Comparison of ENCODE assay signal across 14 cellular contexts in genomic region chr20:19880256-19881079, GRCh38.
DNase-seq lines count a peak whose midpoint lies in the region; ATAC-seq, FAIRE-seq and TF ChIP-seq lines count a peak whose summit lies in the region.
"Had no signal": no experiment of that assay in that cellular context is flagged by ENCODE, and none has a peak within 500 bp of the region (broad histone marks: within the 10 kb centered on the region; RNA-seq: fewer than 3 reads in every experiment).

No MANE protein-coding gene starts in this region.

- H3K4me2 ChIP-seq in A549, result peak overlapping the region; percentile 69

- H3K36me3 ChIP-seq in kidney epithelial cell (ENCODE audit: control insufficient read depth, insufficient read depth, low read length) (no peaks in the 10 kb centered on the region), testis (ENCODE audit: low read depth, missing control alignments) (no peaks in the 10 kb centered on the region)
- H3K36me3 ChIP-seq: thoracic aorta had no signal

- peak; percentile 52 to 72; a peak in 3 of 5 replicates for TF ChIP-seq EP300 in A549 (IDR thresholded peaks at IDR 0.05)

- no peak for TF ChIP-seq POLR2A in A549 (IDR thresholded peaks at IDR 0.05; ENCODE audit: low read length)
- TF ChIP-seq POLR2A in testis (IDR thresholded peaks at IDR 0.05), result no peak

- under 1% methylated on average over 10 of the region's 10 CpGs for WGBS in A549 (ENCODE audit: missing lambda C conversion rate)
- WGBS in testis, 2 donors, result 89 to 94% methylated on average over 10 of the region's 10 CpGs

- ATAC-seq in A549, result peak; percentile 83 to 87
- ATAC-seq in HG02588 (IDR thresholded peaks at IDR 0.05; ENCODE audit: unreplicated experiment), result no peak
- ATAC-seq: sciatic nerve had no signal

- DNase-seq in A549 (ENCODE audit: low read depth in 1 of 2, low spot score in 1 of 2), result peak; percentile 88 to 97
- DNase-seq in HT-29 (ENCODE audit: low spot score), result peak; percentile 84
- peak; percentile 96 for DNase-seq in amniotic epithelial cell (ENCODE audit: low read depth)
- peak; percentile 74 for DNase-seq in kidney epithelial cell (ENCODE audit: low read depth)
- no peak for DNase-seq in testis
- no peak for DNase-seq in putamen (ENCODE audit: low spot score)
- DNase-seq in activated T-cell treated with anti-CD3 and anti-CD28 coated beads, Interleukin-2, amount 50 U/mL, for 48 hours, result no peak
- DNase-seq: activated naive CD8-positive, alpha-beta T cell treated with anti-CD3 and anti-CD28 coated beads, Interleukin-2, amount 10 ng/mL, durations not matched to agents 7 days and 5 days; effector CD8-positive, alpha-beta T cell; KBM-7; NCI-H2081 had no signal

- intact Hi-C loops in testis (cut with DNase I; ENCODE audit: low total_unique reads), result no loop called here

- CTCF ChIA-PET in A549 (lab: Yijun Ruan, JAX), result interaction anchor here (0.6 to 3.9 kb wide), 9 partner anchors 50 to 126 kb away, joined by 3 to 20 read pairs (median 3); no protein-coding TSS in a partner anchor

- H3K4me3 ChIP-seq in A549, result no peak overlapping the region
- no peak overlapping the region for H3K4me3 ChIP-seq in kidney epithelial cell (ENCODE audit: low read depth, low read length)
- H3K4me3 ChIP-seq in testis, result no peak overlapping the region
- H3K4me3 ChIP-seq: thoracic aorta had no signal

- POLR2A ChIA-PET in A549 (lab: Yijun Ruan, JAX), result interaction anchor here (0.8 to 1.2 kb wide), 5 partner anchors 22 to 97 kb away, joined by 3 to 5 read pairs (median 4); no protein-coding TSS in a partner anchor

- TF ChIP-seq RAD21 in A549 (conservative IDR thresholded peaks at IDR 0.05 in 1 of 2, IDR thresholded peaks at IDR 0.05 in 1 of 2), result peak in 1 of 2 experiments; percentile 8; a peak in 2 of 5 replicates

- H3K27ac ChIP-seq in A549, result peak overlapping the region; percentile 92 to 97
- no peak overlapping the region for H3K27ac ChIP-seq in testis
- H3K27ac ChIP-seq: thoracic aorta had no signal

- FAIRE-seq in A549 (lab: Jason Lieb, UNC), result peak; percentile 100

- TF ChIP-seq CTCF in A549 (IDR thresholded peaks at IDR 0.05) (no peak), kidney epithelial cell (IDR thresholded peaks at IDR 0.05; ENCODE audit: insufficient read depth, low read length, poor library complexity, severe bottlenecking) (no peak), testis (IDR thresholded peaks at IDR 0.05) (no peak)

- H3K27me3 ChIP-seq in kidney epithelial cell (ENCODE audit: control insufficient read depth, insufficient read depth, low read length) (no peaks in the 10 kb centered on the region), testis (no peaks in the 10 kb centered on the region)

- H3K4me1 ChIP-seq in A549, result peaks cover 71% of the 10 kb centered on the region
- peaks cover 4% of the 10 kb centered on the region for H3K4me1 ChIP-seq in testis

- no peaks in the 10 kb centered on the region; the same call in 2 of the 3 replicates for H3K9me3 ChIP-seq in A549
- H3K9me3 ChIP-seq in testis, result no peaks in the 10 kb centered on the region
- H3K9me3 ChIP-seq: thoracic aorta had no signal

TF ChIP-seq in A549, 52 proteins besides CTCF, POLR2A, EP300 and RAD21:
- TF ChIP-seq BCL3 (IDR thresholded peaks at IDR 0.05) (0 out of 3 replicates have a peak, but pooled peaks have one; percentile 47), ATOH8 (CRISPR knock-in tag; IDR thresholded peaks at IDR 0.05; ENCODE audit: low read depth) (peak; percentile 7; the same call in 1 of the 2 replicates), GATA3 (IDR thresholded peaks at IDR 0.05; ENCODE audit: borderline replicate concordance) (peak; percentile 70; the same call in 1 of the 2 replicates), TFCP2L1 (CRISPR knock-in tag; IDR thresholded peaks at IDR 0.05) (0 out of 2 replicates have a peak, but pooled peaks have one; percentile 22), ESRRA (IDR thresholded peaks at IDR 0.05; ENCODE audit: borderline replicate concordance, low read length) (no peak), CEBPB (IDR thresholded peaks at IDR 0.05) (peak in 1 of 2 experiments; percentile 63; a peak in 2 of 4 replicates), HOXB13 (CRISPR knock-in tag; IDR thresholded peaks at IDR 0.05; ENCODE audit: low read depth) (peak; percentile 62), ZC3H11A (IDR thresholded peaks at IDR 0.05) (no peak), JUNB (IDR thresholded peaks at IDR 0.05) (peak; percentile 77), MAX (IDR thresholded peaks at IDR 0.05) (peak; percentile 62; the same call in 1 of the 2 replicates), USF2 (IDR thresholded peaks at IDR 0.05) (no peak), PBX3 (IDR thresholded peaks at IDR 0.05) (peak; percentile 10; the same call in 1 of the 2 replicates), MAFK (IDR thresholded peaks at IDR 0.05; ENCODE audit: partially characterized antibody) (no peak), SMC3 (IDR thresholded peaks at IDR 0.05) (peak; percentile 14; the same call in 2 of the 3 replicates), CBX8 (IDR thresholded peaks at IDR 0.05) (no peak), RARB (CRISPR knock-in tag; IDR thresholded peaks at IDR 0.05) (peak; percentile 68; the same call in 1 of the 2 replicates), PHF8 (IDR thresholded peaks at IDR 0.05; ENCODE audit: borderline replicate concordance, low read depth) (no peak), CBX2 (IDR thresholded peaks at IDR 0.05; ENCODE audit: borderline replicate concordance, low read depth) (no peak), RCOR1 (IDR thresholded peaks at IDR 0.05; ENCODE audit: low read depth, low read length) (no peak), ZNF302 (CRISPR knock-in tag; IDR thresholded peaks at IDR 0.05) (peak; percentile 49; the same call in 1 of the 2 replicates), JUN (IDR thresholded peaks at IDR 0.05) (peak; percentile 88 to 94), FOSL2 (IDR thresholded peaks at IDR 0.05) (0 out of 2 replicates have a peak, but pooled peaks have one; percentile 73), FOSL2 (CRISPR knock-in tag; IDR thresholded peaks at IDR 0.05) (peak; percentile 95), ZSCAN20 (CRISPR knock-in tag; IDR thresholded peaks at IDR 0.05) (peak; percentile 71; the same call in 1 of the 2 replicates)

Comparison
In these comparisons a context has a peak if more than half of its experiments do, and no peak if none do; other contexts are left out.
1. DNase-seq: peak in A549 (2 of 2), HT-29 (single experiment), amniotic epithelial cell (single experiment) and kidney epithelial cell (single experiment); none in testis (single experiment), putamen (single experiment) and activated T-cell treated with anti-CD3 and anti-CD28 coated beads, Interleukin-2, amount 50 U/mL, for 48 hours (0 of 2).
2. H3K27ac ChIP-seq: peak in A549 (2 of 2); none in testis (0 of 2).